In the genomic region with DNA sequence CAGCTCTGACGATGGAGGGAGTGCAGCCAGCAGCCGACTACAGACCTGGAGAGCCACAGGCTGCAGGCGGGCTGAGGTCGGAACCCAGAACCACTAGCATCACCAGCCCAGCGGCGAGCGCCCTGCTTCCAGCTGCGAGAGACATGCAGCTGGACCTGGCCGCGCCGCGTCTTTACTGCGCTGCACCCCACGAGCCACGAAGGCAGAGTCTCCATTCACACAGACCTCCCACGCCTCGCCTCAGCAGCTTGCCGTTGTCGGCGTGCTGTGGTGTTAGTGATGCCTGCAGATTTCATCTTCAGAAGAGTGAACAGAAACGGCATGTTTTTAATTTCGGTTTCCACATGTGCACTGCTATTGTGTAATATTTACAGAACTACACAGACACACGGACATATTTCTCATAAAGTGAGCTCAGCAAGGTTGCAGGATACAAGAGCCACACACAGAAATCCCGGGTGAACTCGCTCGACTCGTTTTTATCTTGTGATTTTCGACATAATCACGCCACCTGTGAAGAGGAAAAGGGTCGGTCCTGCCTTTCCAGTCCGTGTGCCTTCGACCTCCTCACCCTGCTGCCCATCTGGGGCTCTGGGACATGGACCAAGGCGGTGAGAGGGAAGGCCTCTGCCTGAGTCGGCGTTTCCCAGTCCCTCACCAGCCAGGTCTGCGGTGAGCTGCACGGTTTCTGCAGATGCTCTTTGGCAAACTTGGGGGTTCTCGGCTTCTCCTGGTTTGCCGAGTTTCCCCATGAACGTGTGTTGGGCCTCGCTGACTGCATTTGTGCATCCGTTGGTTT, we compare ENCODE assay signal across 7 cellular contexts.
A peak's percentile ranks its signal among the peaks of the same experiment; 100 is the strongest.
DNase-seq lines count a peak whose midpoint lies in the region; ATAC-seq and TF ChIP-seq lines count a peak whose summit lies in the region.

No MANE protein-coding gene starts in this region.

- H2BK120ac ChIP-seq in IMR-90 (ENCODE audit: low read depth, low read length): no peak overlapping the region

- no peaks in the 10 kb centered on the region for H3K27me3 ChIP-seq in IMR-90 (ENCODE audit: control insufficient read depth, insufficient read depth, low read length)

- no peaks in the 10 kb centered on the region for H3K36me3 ChIP-seq in IMR-90 (ENCODE audit: control insufficient read depth, insufficient read depth, low read length)

- CTCF ChIA-PET in IMR-90 (lab: Yijun Ruan, JAX): interaction anchor here (0.5 kb wide), 1 partner anchor 10 kb away, joined by 4 read pairs; no protein-coding TSS in a partner anchor
- CTCF ChIA-PET in activated CD4-positive, alpha-beta memory T cell treated with anti-CD3 and anti-CD28 coated beads, Interleukin-2, amount 10 ng/mL, durations not matched to agents 7 days and 5 days (lab: Charles Lee): interaction anchor here (1.0 to 1.6 kb wide), 4 partner anchors 17 to 198 kb away, joined by 3 to 6 read pairs (median 3); no protein-coding TSS in a partner anchor

- no peak for TF ChIP-seq POLR2A in IMR-90 (IDR thresholded peaks at IDR 0.05; ENCODE audit: low read depth, low read length)

- in situ Hi-C loops in IMR-90 (cut with MboI; ENCODE audit: low sequenced_read_pairs): no loop called here

- H2BK15ac ChIP-seq in IMR-90 (ENCODE audit: low read depth, low read length): no peak overlapping the region

- no peaks in the 10 kb centered on the region; the same call in none of the 2 replicates for H4K20me1 ChIP-seq in IMR-90 (ENCODE audit: insufficient read depth, low read length)

- DNase-seq in IMR-90: peak; percentile 17
- DNase-seq in activated CD4-positive, alpha-beta memory T cell treated with anti-CD3 and anti-CD28 coated beads, Interleukin-2, amount 10 ng/mL, durations not matched to agents 7 days and 5 days: peak; percentile 38
- peak; percentile 34 for DNase-seq in fibroblast of the aortic adventitia (ENCODE audit: low read depth)
- peak in 4 of 6 experiments; percentile 30 to 64 (median 48) for DNase-seq in stimulated activated naive CD4-positive, alpha-beta T cell (lab: John Stamatoyannopoulos, UW)
- DNase-seq in NCI-H2107 (lab: John Stamatoyannopoulos, UW): no peak

- no peak overlapping the region for H4K5ac ChIP-seq in IMR-90 (ENCODE audit: low read depth, low read length)

- no peak overlapping the region for H4K8ac ChIP-seq in IMR-90 (ENCODE audit: low read depth in 2 of 2, low read length in 2 of 2)

- H3K4me1 Mint-ChIP-seq in activated CD4-positive, alpha-beta memory T cell treated with anti-CD3 and anti-CD28 coated beads, Interleukin-2, amount 10 ng/mL, durations not matched to agents 7 days and 5 days: peaks cover 75% of the 10 kb centered on the region

- WGBS in IMR-90 (ENCODE audit: extremely low coverage in 2 of 2, insufficient read length in 1 of 2), 2 experiments: 91% methylated on average over 21 of the region's 42 CpGs; no CpG with 5 or more reads in 1 of the 2 experiments

- no peak overlapping the region for H3K27ac ChIP-seq in IMR-90 (ENCODE audit: insufficient read depth, low read length)

- no peak overlapping the region for H3K56ac ChIP-seq in IMR-90 (ENCODE audit: extremely low read depth, insufficient read depth, low read length)

- H3K4me3 ChIP-seq in IMR-90 (ENCODE audit: insufficient read depth, low read depth, low read length): no peak overlapping the region
- H3K4me3 ChIP-seq in fibroblast of the aortic adventitia (ENCODE audit: low read depth, low read length): no peak overlapping the region

- H3K9me1 ChIP-seq in IMR-90 (ENCODE audit: insufficient read depth, low read length): peaks cover 9% of the 10 kb centered on the region; the same call in 1 of the 2 replicates

- peaks cover 8% of the 10 kb centered on the region; the same call in 1 of the 2 replicates for H3K4me1 ChIP-seq in IMR-90 (ENCODE audit: control insufficient read depth, insufficient read depth, low read length)

- peaks cover 0 to 8% of the 10 kb centered on the region in 2 experiments; a peak in 1 of 4 replicates for H3K79me1 ChIP-seq in IMR-90 (ENCODE audit: low read depth in 1 of 2, low read length in 2 of 2)

- H3K9me3 Mint-ChIP-seq in activated CD4-positive, alpha-beta memory T cell treated with anti-CD3 and anti-CD28 coated beads, Interleukin-2, amount 10 ng/mL, durations not matched to agents 7 days and 5 days: no peaks in the 10 kb centered on the region

- POLR2A ChIA-PET in IMR-90 (lab: Charles Lee; ENCODE audit: unreplicated experiment): no interaction called here
- POLR2A ChIA-PET in activated CD4-positive, alpha-beta memory T cell treated with anti-CD3 and anti-CD28 coated beads, Interleukin-2, amount 10 ng/mL, durations not matched to agents 7 days and 5 days (lab: Charles Lee): interaction anchor here (0.8 to 2.6 kb wide), 5 partner anchors 17 to 116 kb away, joined by 3 to 12 read pairs (median 3); no protein-coding TSS in a partner anchor

- H2BK5ac ChIP-seq in IMR-90 (ENCODE audit: low read depth, low read length, poor library complexity, severe bottlenecking): no peak overlapping the region

- H3K9me3 ChIP-seq in IMR-90 (ENCODE audit: control insufficient read depth, insufficient read depth, low read length): no peaks in the 10 kb centered on the region

- no peak overlapping the region for H3K4me2 ChIP-seq in IMR-90 (ENCODE audit: low read depth, low read length)

- no peak overlapping the region for H3K27ac Mint-ChIP-seq in activated CD4-positive, alpha-beta memory T cell treated with anti-CD3 and anti-CD28 coated beads, Interleukin-2, amount 10 ng/mL, durations not matched to agents 7 days and 5 days

- TF ChIP-seq RAD21 in IMR-90 (IDR thresholded peaks at IDR 0.05; ENCODE audit: low read length): no peak

- H3K23ac ChIP-seq in IMR-90 (ENCODE audit: low read depth, low read length): no peak overlapping the region

- no peak overlapping the region for H3K18ac ChIP-seq in IMR-90 (ENCODE audit: low read depth, low read length)

- peak overlapping the region; percentile 40 for H3K4me3 Mint-ChIP-seq in activated CD4-positive, alpha-beta memory T cell treated with anti-CD3 and anti-CD28 coated beads, Interleukin-2, amount 10 ng/mL, durations not matched to agents 7 days and 5 days

- TF ChIP-seq CTCF in IMR-90 (conservative IDR thresholded peaks at IDR 0.05; ENCODE audit: low read depth, low read length) (no peak), fibroblast of the aortic adventitia (IDR thresholded peaks at IDR 0.05; ENCODE audit: insufficient read depth, low read length) (no peak)

- no peak overlapping the region for H4K91ac ChIP-seq in IMR-90 (ENCODE audit: insufficient read depth, low read depth, low read length)

- no peak overlapping the region for H3K4ac ChIP-seq in IMR-90 (ENCODE audit: low read depth, low read length)

- 0 out of 2 replicates have a peak overlapping the region, but pooled peaks have one; percentile 31 for H2AK5ac ChIP-seq in IMR-90 (ENCODE audit: low read depth, low read length)

- no peak overlapping the region for H2BK20ac ChIP-seq in IMR-90 (ENCODE audit: low read depth, low read length)

- peaks cover 13% of the 10 kb centered on the region for H3K27me3 Mint-ChIP-seq in activated CD4-positive, alpha-beta memory T cell treated with anti-CD3 and anti-CD28 coated beads, Interleukin-2, amount 10 ng/mL, durations not matched to agents 7 days and 5 days

- no peak overlapping the region for H2AFZ ChIP-seq in IMR-90 (replicated peaks; ENCODE audit: low read length, poor library complexity)

- intact Hi-C loops in IMR-90 (cut with micrococcal nuclease): no loop called here

- H3K36me3 Mint-ChIP-seq in activated CD4-positive, alpha-beta memory T cell treated with anti-CD3 and anti-CD28 coated beads, Interleukin-2, amount 10 ng/mL, durations not matched to agents 7 days and 5 days (ENCODE audit: low read depth): peaks cover 42% of the 10 kb centered on the region

- no peak overlapping the region for H3K14ac ChIP-seq in IMR-90 (replicated peaks; ENCODE audit: low read depth, low read length)

- no TSS peak for BruUV-seq in IMR-90 (replicated peaks; lab: Mats Ljungman, UMichigan)

- H3K9ac ChIP-seq in IMR-90 (ENCODE audit: low read depth, low read length): no peak overlapping the region

- dilution Hi-C loops in IMR-90 (cut with HindIII; ENCODE audit: low sequenced_read_pairs, unreplicated experiment): no loop called here

- H2AK9ac ChIP-seq in IMR-90 (replicated peaks; ENCODE audit: low read depth, low read length, poor library complexity): no peak overlapping the region

- ATAC-seq in IMR-90 (ENCODE audit: low read depth): no peak
- no peak for ATAC-seq in HG03378 (IDR thresholded peaks at IDR 0.05; ENCODE audit: unreplicated experiment)
- no peak for ATAC-seq in HG02610 (IDR thresholded peaks at IDR 0.05; ENCODE audit: unreplicated experiment)

TF ChIP-seq in IMR-90, 13 proteins besides CTCF, POLR2A, EP300 and RAD21:
- TF ChIP-seq CEBPB (IDR thresholded peaks at IDR 0.05; ENCODE audit: low read depth, low read length) (peak; percentile 77), NFE2L2 (IDR thresholded peaks at IDR 0.05; ENCODE audit: low read depth, low read length) (no peak)
